13 cellular contexts compared by ENCODE assay signal in the genomic region with DNA sequence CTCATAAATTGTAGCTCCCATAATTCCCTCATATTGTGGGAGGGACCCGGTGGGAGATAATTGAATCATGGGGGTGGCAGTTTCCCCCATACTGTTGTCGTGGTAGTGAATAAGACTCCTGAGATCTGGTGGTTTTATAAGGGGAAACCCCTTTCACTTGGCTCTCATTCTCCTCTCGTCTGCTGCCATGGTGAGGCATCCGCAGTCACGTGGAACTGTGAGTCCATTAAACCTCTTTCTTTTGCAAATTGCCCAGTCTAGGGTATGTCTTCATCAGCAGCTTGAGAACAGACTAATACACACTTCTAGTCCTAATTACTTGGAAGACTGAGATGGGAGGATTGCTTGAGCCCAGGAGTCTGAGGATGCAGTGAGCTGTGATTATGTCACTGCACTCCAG.
DNase-seq lines count a peak whose midpoint lies in the region; ATAC-seq, FAIRE-seq and TF ChIP-seq lines count a peak whose summit lies in the region.
"Had no signal": no experiment of that assay in that cellular context is flagged by ENCODE, and none has a peak within 500 bp of the region (broad histone marks: within the 10 kb centered on the region; RNA-seq: fewer than 3 reads in every experiment).

No MANE protein-coding gene starts in this region.

- H3K27ac Mint-ChIP-seq in activated naive CD8-positive, alpha-beta T cell treated with anti-CD3 and anti-CD28 coated beads, Interleukin-2, amount 50 U/mL, for 24 hours, result peak overlapping the region; percentile 85
- H3K27ac Mint-ChIP-seq: activated B cell treated with CpG ODN at 0.5 μM for 24 hours; CD4-positive, alpha-beta T cell; memory B cell had no signal

- H3K4me1 ChIP-seq in A549, result peaks cover 14% of the 10 kb centered on the region
- H3K4me1 ChIP-seq: body of pancreas had no signal

- TF ChIP-seq EP300 in A549 (IDR thresholded peaks at IDR 0.05), result no peak

- H3K9me3 ChIP-seq in A549, result no peaks in the 10 kb centered on the region
- H3K9me3 ChIP-seq: body of pancreas had no signal

- no peak for FAIRE-seq in A549 (lab: Jason Lieb, UNC)

- ATAC-seq in A549, result peak in 1 of 2 experiments; percentile 52; a peak in 3 of 6 replicates
- ATAC-seq in activated naive CD8-positive, alpha-beta T cell treated with anti-CD3 and anti-CD28 coated beads, Interleukin-2, amount 50 U/mL, for 24 hours, result peak; percentile 76
- no peak for ATAC-seq in HG03565 (IDR thresholded peaks at IDR 0.05; ENCODE audit: unreplicated experiment)

- H3K36me3 Mint-ChIP-seq in activated naive CD8-positive, alpha-beta T cell treated with anti-CD3 and anti-CD28 coated beads, Interleukin-2, amount 50 U/mL, for 24 hours (ENCODE audit: low read depth), result no peaks in the 10 kb centered on the region
- H3K36me3 Mint-ChIP-seq: memory B cell had no signal

- peak overlapping the region; percentile 11 for H3K4me3 Mint-ChIP-seq in activated naive CD8-positive, alpha-beta T cell treated with anti-CD3 and anti-CD28 coated beads, Interleukin-2, amount 50 U/mL, for 24 hours
- H3K4me3 Mint-ChIP-seq: activated B cell treated with CpG ODN at 0.5 μM for 24 hours; CD4-positive, alpha-beta T cell; memory B cell had no signal

- peaks cover 7% of the 10 kb centered on the region for H3K9me3 Mint-ChIP-seq in activated naive CD8-positive, alpha-beta T cell treated with anti-CD3 and anti-CD28 coated beads, Interleukin-2, amount 50 U/mL, for 24 hours
- H3K9me3 Mint-ChIP-seq: activated B cell treated with CpG ODN at 0.5 μM for 24 hours; CD4-positive, alpha-beta T cell; memory B cell had no signal

- no peaks in the 10 kb centered on the region for H3K36me3 ChIP-seq in H7 (replicated peaks; ENCODE audit: control insufficient read depth, insufficient read depth, low read length)

- H3K27me3 Mint-ChIP-seq in activated naive CD8-positive, alpha-beta T cell treated with anti-CD3 and anti-CD28 coated beads, Interleukin-2, amount 50 U/mL, for 24 hours, result no peaks in the 10 kb centered on the region

- H3K4me3 ChIP-seq in A549 (no peak overlapping the region), H7 (ENCODE audit: insufficient read depth, low read depth, low read length) (no peak overlapping the region)
- H3K4me3 ChIP-seq: body of pancreas had no signal

- TF ChIP-seq CTCF in A549 (IDR thresholded peaks at IDR 0.05), result no peak

- H3K27me3 ChIP-seq in H7 (ENCODE audit: control insufficient read depth, insufficient read depth, low read length), result no peaks in the 10 kb centered on the region
- H3K27me3 ChIP-seq: body of pancreas had no signal

- WGBS in A549 (ENCODE audit: missing lambda C conversion rate), result 34% methylated on average over 5 of the region's 5 CpGs

- CTCF ChIA-PET in A549 (lab: Yijun Ruan, JAX), result interaction anchor here (1.0 to 4.0 kb wide), 4 partner anchors 21 to 476 kb away, joined by 3 to 23 read pairs (median 4); no protein-coding TSS in a partner anchor

- no peak for TF ChIP-seq POLR2A in A549 (IDR thresholded peaks at IDR 0.05; ENCODE audit: low read length)

- DNase-seq in A549 (ENCODE audit: low read depth in 1 of 2, low spot score in 1 of 2), result peak in 1 of 2 experiments; percentile 14
- peak; percentile 22 for DNase-seq in H7
- peak; percentile 33 for DNase-seq in activated naive CD8-positive, alpha-beta T cell treated with anti-CD3 and anti-CD28 coated beads, Interleukin-2, amount 50 U/mL, for 24 hours
- peak; percentile 92 for DNase-seq in kidney tubule cell (ENCODE audit: low spot score)
- DNase-seq in NCI-H1694 treated with DMSO at 0.1 percent for 48 hours (lab: John Stamatoyannopoulos, UW), result no peak
- DNase-seq in SHP77 treated with DMSO at 0.1 percent for 48 hours (lab: John Stamatoyannopoulos, UW), result no peak
- DNase-seq in NCI-H82 (lab: John Stamatoyannopoulos, UW), result no peak
- DNase-seq: activated B cell treated with CpG ODN at 0.5 μM for 24 hours; body of pancreas; CD4-positive, alpha-beta T cell; NCI-H187 treated with DMSO at 0.1 percent for 48 hours had no signal

- no peak for TF ChIP-seq RAD21 in A549 (conservative IDR thresholded peaks at IDR 0.05 in 1 of 2, IDR thresholded peaks at IDR 0.05 in 1 of 2)

- POLR2A ChIA-PET in A549 (lab: Yijun Ruan, JAX), result no interaction called here

- peaks cover 26% of the 10 kb centered on the region for H3K4me1 Mint-ChIP-seq in activated naive CD8-positive, alpha-beta T cell treated with anti-CD3 and anti-CD28 coated beads, Interleukin-2, amount 50 U/mL, for 24 hours
- H3K4me1 Mint-ChIP-seq: activated B cell treated with CpG ODN at 0.5 μM for 24 hours, memory B cell had no signal

- H3K4me2 ChIP-seq in A549, result peak overlapping the region; percentile 57

- peak overlapping the region; percentile 36 to 46; a peak in 4 of 6 replicates for H3K27ac ChIP-seq in A549
- H3K27ac ChIP-seq: body of pancreas had no signal

TF ChIP-seq in A549, 52 proteins besides CTCF, POLR2A, EP300 and RAD21:
- TF ChIP-seq GATA3 (IDR thresholded peaks at IDR 0.05; ENCODE audit: borderline replicate concordance), result no peak
- no peak for TF ChIP-seq POLR2AphosphoS2 (conservative IDR thresholded peaks at IDR 0.05; ENCODE audit: low read length)
- no peak for TF ChIP-seq HOXB13 (CRISPR knock-in tag; IDR thresholded peaks at IDR 0.05; ENCODE audit: low read depth)
- TF ChIP-seq NFE2L2 (conservative IDR thresholded peaks at IDR 0.05; ENCODE audit: low read length), result no peak
- TF ChIP-seq, protein P1, sequence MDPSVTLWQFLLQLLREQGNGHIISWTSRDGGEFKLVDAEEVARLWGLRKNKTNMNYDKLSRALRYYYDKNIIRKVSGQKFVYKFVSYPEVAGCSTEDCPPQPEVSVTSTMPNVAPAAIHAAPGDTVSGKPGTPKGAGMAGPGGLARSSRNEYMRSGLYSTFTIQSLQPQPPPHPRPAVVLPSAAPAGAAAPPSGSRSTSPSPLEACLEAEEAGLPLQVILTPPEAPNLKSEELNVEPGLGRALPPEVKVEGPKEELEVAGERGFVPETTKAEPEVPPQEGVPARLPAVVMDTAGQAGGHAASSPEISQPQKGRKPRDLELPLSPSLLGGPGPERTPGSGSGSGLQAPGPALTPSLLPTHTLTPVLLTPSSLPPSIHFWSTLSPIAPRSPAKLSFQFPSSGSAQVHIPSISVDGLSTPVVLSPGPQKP (IDR thresholded peaks at IDR 0.05; ENCODE audit: low read depth, low read length), result no peak
- TF ChIP-seq MAZ (IDR thresholded peaks at IDR 0.05; ENCODE audit: borderline replicate concordance, low read depth, low read length), result no peak
TF ChIP-seq in A549: peak in this region for 0.

Comparison
In these comparisons a context has a peak if more than half of its experiments do, and no peak if none do; other contexts are left out.
1. DNase-seq: peak in H7 (single experiment), activated naive CD8-positive, alpha-beta T cell treated with anti-CD3 and anti-CD28 coated beads, Interleukin-2, amount 50 U/mL, for 24 hours (single experiment) and kidney tubule cell (single experiment); none in NCI-H1694 treated with DMSO at 0.1 percent for 48 hours (single experiment), SHP77 treated with DMSO at 0.1 percent for 48 hours (single experiment) and NCI-H82 (single experiment).